11 cellular contexts compared by ENCODE assay signal in genomic region chr20:31633339-31633914, GRCh38. TPM values are rescaled to one million over a fixed set of nuclear protein-coding genes. Genes with fewer than 3 reads are reported as not detected.
"Had no signal": no experiment of that assay in that cellular context is flagged by ENCODE, and none has a peak within 500 bp of the region (broad histone marks: within the 10 kb centered on the region; RNA-seq: fewer than 3 reads in every experiment).

No MANE protein-coding gene starts in this region.

- H3K4me1 ChIP-seq: transverse colon had no signal

- H3K4me3 ChIP-seq: transverse colon had no signal

- H3K27ac Mint-ChIP-seq: dendritic cell treated with granulocyte-macrophage colony-stimulating factor and Interleukin-4, amounts not matched to agents 40 ng/mL and 50 ng/mL, for 4 days; naive thymus-derived CD8-positive, alpha-beta T cell; T-helper 2 cell treated with Interferon-gamma antibody and Interleukin-4, amounts not matched to agents 5 μg/mL and 100 μg/mL, for 36 hours had no signal

- DNase-seq: cerebellar nuclear complex had no signal

- H3K36me3 Mint-ChIP-seq: activated naive CD4-positive, alpha-beta T cell treated with anti-CD3 and anti-CD28 coated beads, Interleukin-2, amount 50 U/mL, for 72 hours; naive thymus-derived CD8-positive, alpha-beta T cell had no signal

- H3K4me1 Mint-ChIP-seq: naive thymus-derived CD8-positive, alpha-beta T cell had no signal

- H3K36me3 ChIP-seq: brain microvascular endothelial cell, transverse colon had no signal

- H3K4me3 Mint-ChIP-seq: dendritic cell treated with granulocyte-macrophage colony-stimulating factor and Interleukin-4, amounts not matched to agents 40 ng/mL and 50 ng/mL, for 4 days; naive thymus-derived CD8-positive, alpha-beta T cell; T-helper 2 cell treated with Interferon-gamma antibody and Interleukin-4, amounts not matched to agents 5 μg/mL and 100 μg/mL, for 36 hours had no signal

- FAIRE-seq: kidney had no signal

- H3K9me3 ChIP-seq: transverse colon had no signal

- H3K9me3 Mint-ChIP-seq: activated naive CD4-positive, alpha-beta T cell treated with anti-CD3 and anti-CD28 coated beads, Interleukin-2, amount 50 U/mL, for 72 hours; dendritic cell treated with granulocyte-macrophage colony-stimulating factor and Interleukin-4, amounts not matched to agents 40 ng/mL and 50 ng/mL, for 4 days; naive thymus-derived CD8-positive, alpha-beta T cell; T-helper 2 cell treated with Interferon-gamma antibody and Interleukin-4, amounts not matched to agents 5 μg/mL and 100 μg/mL, for 36 hours had no signal

- H3K27ac ChIP-seq: brain microvascular endothelial cell, transverse colon had no signal

RNA-seq across cellular contexts. Expression of gene COX4I2, which starts 4.3 kb away (rescaled TPM):
- total RNA-seq: activated naive CD4-positive, alpha-beta T cell treated with anti-CD3 and anti-CD28 coated beads, Interleukin-2, amount 50 U/mL, for 72 hours; epithelial cell of proximal tubule; lung microvascular endothelial cell; mononuclear cell; naive thymus-derived CD8-positive, alpha-beta T cell; transverse colon had no signal
- polyA plus RNA-seq: naive thymus-derived CD8-positive, alpha-beta T cell had no signal
